In genomic region chr6:154447929-154448328, GRCh38 we compare ENCODE assay signal across 9 cellular contexts.
DNase-seq lines count a peak whose midpoint lies in the region; ATAC-seq and TF ChIP-seq lines count a peak whose summit lies in the region.
"Had no signal": no experiment of that assay in that cellular context is flagged by ENCODE, and none has a peak within 500 bp of the region (broad histone marks: within the 10 kb centered on the region; RNA-seq: fewer than 3 reads in every experiment).

No MANE protein-coding gene starts in this region.

- no peaks in the 10 kb centered on the region for H3K36me3 Mint-ChIP-seq in activated T-cell treated with anti-CD3 and anti-CD28 coated beads, Interleukin-2, amount 50 U/mL, for 72 hours (ENCODE audit: insufficient read depth in 2 of 2)

- no peak overlapping the region for H3K4me3 Mint-ChIP-seq in activated T-cell treated with anti-CD3 and anti-CD28 coated beads, Interleukin-2, amount 50 U/mL, for 72 hours
- H3K4me3 Mint-ChIP-seq: activated T-helper 1 cell treated with anti-CD3 and anti-CD28 coated beads, Interleukin-12 subunit alpha, Interleukin-12 subunit beta, Interleukin-2, Interleukin-4 antibody, amounts not matched to agents 30 ng/mL and 10 ng/mL and 1 ng/mL, durations not matched to agents 14 hours and 24 hours and 36 hours had no signal

- CTCF ChIA-PET in A673 (lab: Charles Lee) = no interaction called here

- H3K9me3 Mint-ChIP-seq in activated T-cell treated with anti-CD3 and anti-CD28 coated beads, Interleukin-2, amount 50 U/mL, for 72 hours = no peaks in the 10 kb centered on the region
- H3K9me3 Mint-ChIP-seq: activated T-helper 1 cell treated with anti-CD3 and anti-CD28 coated beads, Interleukin-12 subunit alpha, Interleukin-12 subunit beta, Interleukin-2, Interleukin-4 antibody, amounts not matched to agents 30 ng/mL and 10 ng/mL and 1 ng/mL, durations not matched to agents 14 hours and 24 hours and 36 hours had no signal

- H3K9me3 ChIP-seq in A673 (ENCODE audit: low read depth, low read length, poor library complexity, severe bottlenecking) = no peaks in the 10 kb centered on the region

- no peaks in the 10 kb centered on the region for H3K36me3 ChIP-seq in A673 (ENCODE audit: insufficient read depth, low read length, poor library complexity, severe bottlenecking)

- H3K4me1 ChIP-seq in A673 (ENCODE audit: insufficient read depth, low read length, poor library complexity, severe bottlenecking) = peaks cover 33% of the 10 kb centered on the region
- no peaks in the 10 kb centered on the region for H3K4me1 ChIP-seq in foreskin keratinocyte

- no peaks in the 10 kb centered on the region for H3K27me3 ChIP-seq in A673 (replicated peaks; ENCODE audit: insufficient read depth, low read depth, low read length, poor library complexity)
- no peaks in the 10 kb centered on the region for H3K27me3 ChIP-seq in foreskin keratinocyte

- DNase-seq in A673 (ENCODE audit: low spot score) = peak; percentile 59
- peak; percentile 82 for DNase-seq in NCI-H1105 (lab: John Stamatoyannopoulos, UW)
- peak; percentile 45 for DNase-seq in iris pigment epithelial cell (ENCODE audit: low read depth)
- DNase-seq in foreskin keratinocyte = no peak
- no peak for DNase-seq in activated T-cell treated with anti-CD3 and anti-CD28 coated beads, Interleukin-2, amount 50 U/mL, for 72 hours
- DNase-seq in stimulated activated naive CD8-positive, alpha-beta T cell treated with anti-CD3 and anti-CD28 coated beads, Interleukin-15, Interleukin-2, amounts not matched to agents 100 U/mL and 50 U/mL, for 24 hours = no peak

- TF ChIP-seq CTCF in A673 (conservative IDR thresholded peaks at IDR 0.05; ENCODE audit: low read depth, low read length) (no peak), foreskin keratinocyte (conservative IDR thresholded peaks at IDR 0.05) (no peak)

- H3K4me1 Mint-ChIP-seq in activated T-cell treated with anti-CD3 and anti-CD28 coated beads, Interleukin-2, amount 50 U/mL, for 72 hours (ENCODE audit: low read depth) = no peaks in the 10 kb centered on the region

- no peak overlapping the region for H3K27ac ChIP-seq in A673 (ENCODE audit: low read depth, low read length, poor library complexity, severe bottlenecking)
- no peak overlapping the region for H3K27ac ChIP-seq in foreskin keratinocyte

- H3K27ac Mint-ChIP-seq in activated T-cell treated with anti-CD3 and anti-CD28 coated beads, Interleukin-2, amount 50 U/mL, for 72 hours = no peak overlapping the region
- H3K27ac Mint-ChIP-seq: activated T-helper 1 cell treated with anti-CD3 and anti-CD28 coated beads, Interleukin-12 subunit alpha, Interleukin-12 subunit beta, Interleukin-2, Interleukin-4 antibody, amounts not matched to agents 30 ng/mL and 10 ng/mL and 1 ng/mL, durations not matched to agents 14 hours and 24 hours and 36 hours had no signal

- intact Hi-C loops in A673 (cut with micrococcal nuclease; ENCODE audit: unreplicated experiment) = no loop called here

- POLR2A ChIA-PET in A673 (lab: Charles Lee; ENCODE audit: low non-redundant PET) = no interaction called here

- H3K27me3 Mint-ChIP-seq in activated T-cell treated with anti-CD3 and anti-CD28 coated beads, Interleukin-2, amount 50 U/mL, for 72 hours (ENCODE audit: low read depth) = no peaks in the 10 kb centered on the region

- ATAC-seq in SK-N-SH treated with all-trans-retinoic acid at 6 μM for 48 hours = peak; percentile 68
- ATAC-seq in GM19455 (IDR thresholded peaks at IDR 0.05; ENCODE audit: unreplicated experiment) = no peak
- ATAC-seq in foreskin keratinocyte = no peak
- ATAC-seq in activated T-cell treated with anti-CD3 and anti-CD28 coated beads, Interleukin-2, amount 50 U/mL, for 72 hours (replicated peaks in 1 of 2) = no peak
- no peak for ATAC-seq in stimulated activated naive CD8-positive, alpha-beta T cell treated with anti-CD3 and anti-CD28 coated beads, Interleukin-15, Interleukin-2, amounts not matched to agents 100 U/mL and 50 U/mL, for 24 hours

- no peak overlapping the region for H3K4me3 ChIP-seq in A673 (ENCODE audit: low read depth, low read length, poor library complexity, severe bottlenecking)

- no TSS peak for BruUV-seq in A673 (replicated peaks; lab: Mats Ljungman, UMichigan)

TF ChIP-seq in SK-N-SH treated with all-trans-retinoic acid at 6 μM for 48 hours, 23 proteins besides CTCF, POLR2A, EP300 and RAD21:
- TF ChIP-seq ZNF70 (CRISPR knock-in tag; IDR thresholded peaks at IDR 0.05) = no peak
- TF ChIP-seq, protein P1, sequence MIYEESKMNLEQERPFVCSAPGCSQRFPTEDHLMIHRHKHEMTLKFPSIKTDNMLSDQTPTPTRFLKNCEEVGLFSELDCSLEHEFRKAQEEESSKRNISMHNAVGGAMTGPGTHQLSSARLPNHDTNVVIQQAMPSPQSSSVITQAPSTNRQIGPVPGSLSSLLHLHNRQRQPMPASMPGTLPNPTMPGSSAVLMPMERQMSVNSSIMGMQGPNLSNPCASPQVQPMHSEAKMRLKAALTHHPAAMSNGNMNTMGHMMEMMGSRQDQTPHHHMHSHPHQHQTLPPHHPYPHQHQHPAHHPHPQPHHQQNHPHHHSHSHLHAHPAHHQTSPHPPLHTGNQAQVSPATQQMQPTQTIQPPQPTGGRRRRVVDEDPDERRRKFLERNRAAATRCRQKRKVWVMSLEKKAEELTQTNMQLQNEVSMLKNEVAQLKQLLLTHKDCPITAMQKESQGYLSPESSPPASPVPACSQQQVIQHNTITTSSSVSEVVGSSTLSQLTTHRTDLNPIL (CRISPR knock-in tag; IDR thresholded peaks at IDR 0.05; ENCODE audit: low read depth) = no peak
- 0 out of 2 replicates have a peak, but pooled peaks have one; percentile 4 for TF ChIP-seq ZNF8 (CRISPR knock-in tag; IDR thresholded peaks at IDR 0.05)
- TF ChIP-seq ARNTL (CRISPR knock-in tag; IDR thresholded peaks at IDR 0.05; ENCODE audit: borderline replicate concordance, low read depth) = no peak
- TF ChIP-seq, protein P2, sequence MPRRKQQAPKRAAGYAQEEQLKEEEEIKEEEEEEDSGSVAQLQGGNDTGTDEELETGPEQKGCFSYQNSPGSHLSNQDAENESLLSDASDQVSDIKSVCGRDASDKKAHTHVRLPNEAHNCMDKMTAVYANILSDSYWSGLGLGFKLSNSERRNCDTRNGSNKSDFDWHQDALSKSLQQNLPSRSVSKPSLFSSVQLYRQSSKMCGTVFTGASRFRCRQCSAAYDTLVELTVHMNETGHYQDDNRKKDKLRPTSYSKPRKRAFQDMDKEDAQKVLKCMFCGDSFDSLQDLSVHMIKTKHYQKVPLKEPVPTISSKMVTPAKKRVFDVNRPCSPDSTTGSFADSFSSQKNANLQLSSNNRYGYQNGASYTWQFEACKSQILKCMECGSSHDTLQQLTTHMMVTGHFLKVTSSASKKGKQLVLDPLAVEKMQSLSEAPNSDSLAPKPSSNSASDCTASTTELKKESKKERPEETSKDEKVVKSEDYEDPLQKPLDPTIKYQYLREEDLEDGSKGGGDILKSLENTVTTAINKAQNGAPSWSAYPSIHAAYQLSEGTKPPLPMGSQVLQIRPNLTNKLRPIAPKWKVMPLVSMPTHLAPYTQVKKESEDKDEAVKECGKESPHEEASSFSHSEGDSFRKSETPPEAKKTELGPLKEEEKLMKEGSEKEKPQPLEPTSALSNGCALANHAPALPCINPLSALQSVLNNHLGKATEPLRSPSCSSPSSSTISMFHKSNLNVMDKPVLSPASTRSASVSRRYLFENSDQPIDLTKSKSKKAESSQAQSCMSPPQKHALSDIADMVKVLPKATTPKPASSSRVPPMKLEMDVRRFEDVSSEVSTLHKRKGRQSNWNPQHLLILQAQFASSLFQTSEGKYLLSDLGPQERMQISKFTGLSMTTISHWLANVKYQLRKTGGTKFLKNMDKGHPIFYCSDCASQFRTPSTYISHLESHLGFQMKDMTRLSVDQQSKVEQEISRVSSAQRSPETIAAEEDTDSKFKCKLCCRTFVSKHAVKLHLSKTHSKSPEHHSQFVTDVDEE (CRISPR knock-in tag; IDR thresholded peaks at IDR 0.05) = peak; percentile 24; the same call in 1 of the 2 replicates
- no peak for TF ChIP-seq TOX (CRISPR knock-in tag; IDR thresholded peaks at IDR 0.05; ENCODE audit: borderline replicate concordance)
- no peak for TF ChIP-seq CSRNP3 (CRISPR knock-in tag; IDR thresholded peaks at IDR 0.05)
- no peak for TF ChIP-seq ZFP30 (CRISPR knock-in tag; IDR thresholded peaks at IDR 0.05)
- TF ChIP-seq ISL1 (CRISPR knock-in tag; IDR thresholded peaks at IDR 0.05) = peak; percentile 33
- TF ChIP-seq GLIS3 (CRISPR knock-in tag; IDR thresholded peaks at IDR 0.05) = no peak
- TF ChIP-seq CSDC2 (CRISPR knock-in tag; IDR thresholded peaks at IDR 0.05) = no peak
- no peak for TF ChIP-seq BACH2 (CRISPR knock-in tag; IDR thresholded peaks at IDR 0.05; ENCODE audit: borderline replicate concordance)
- TF ChIP-seq ESRRG (CRISPR knock-in tag; IDR thresholded peaks at IDR 0.05) = no peak
- peak; percentile 58 for TF ChIP-seq TCF4 (CRISPR knock-in tag; IDR thresholded peaks at IDR 0.05; ENCODE audit: borderline replicate concordance)
TF ChIP-seq in SK-N-SH treated with all-trans-retinoic acid at 6 μM for 48 hours: peak in this region for 4.

Comparison
In these comparisons a context has a peak if more than half of its experiments do, and no peak if none do; other contexts are left out.
1. DNase-seq: peak in A673 (single experiment), NCI-H1105 (single experiment) and iris pigment epithelial cell (single experiment); none in foreskin keratinocyte (0 of 2), activated T-cell treated with anti-CD3 and anti-CD28 coated beads, Interleukin-2, amount 50 U/mL, for 72 hours (0 of 2) and stimulated activated naive CD8-positive, alpha-beta T cell treated with anti-CD3 and anti-CD28 coated beads, Interleukin-15, Interleukin-2, amounts not matched to agents 100 U/mL and 50 U/mL, for 24 hours (single experiment).